Comparison of ENCODE assay signal across 16 cellular contexts in the genomic region with DNA sequence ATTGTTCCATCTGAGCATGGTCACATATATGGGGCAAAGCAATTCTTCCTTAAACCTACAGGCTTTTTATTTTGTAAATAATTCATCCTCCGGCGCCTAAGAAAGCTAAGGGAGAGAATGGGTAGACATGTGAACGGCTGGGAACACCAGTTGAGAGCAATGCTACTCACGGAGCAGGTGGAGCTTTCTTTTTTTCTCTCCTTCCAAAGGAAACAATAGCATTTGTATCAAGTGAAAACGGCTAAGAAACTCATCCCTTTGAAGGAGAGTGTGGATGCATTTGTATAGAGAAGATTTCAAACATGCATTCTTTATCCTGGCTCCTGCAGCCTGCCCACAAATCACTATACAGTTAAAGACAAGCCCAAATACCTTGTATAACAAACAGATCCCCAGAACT.
DNase-seq lines count a peak whose midpoint lies in the region; ATAC-seq and TF ChIP-seq lines count a peak whose summit lies in the region.
"Had no signal": no experiment of that assay in that cellular context is flagged by ENCODE, and none has a peak within 500 bp of the region (broad histone marks: within the 10 kb centered on the region; RNA-seq: fewer than 3 reads in every experiment).

No MANE protein-coding gene starts in this region.

- H3K27ac ChIP-seq in H9 (ENCODE audit: insufficient read length, low read depth, low read length) (peak overlapping the region; percentile 30), mesenchymal stem cell (ENCODE audit: low read length, poor library complexity, severe bottlenecking) (no peak overlapping the region)
- H3K27ac ChIP-seq: PC-9 had no signal

- H3K9me3 ChIP-seq in H9 (ENCODE audit: control insufficient read depth, low read depth, low read length) (no peaks in the 10 kb centered on the region), mesenchymal stem cell (ENCODE audit: control insufficient read depth, low read length) (no peaks in the 10 kb centered on the region)
- H3K9me3 ChIP-seq: MG63 had no signal

- no peak overlapping the region for H3T11ph ChIP-seq in H9 (ENCODE audit: low read length)

- no peak for TF ChIP-seq CTCF in H9 (conservative IDR thresholded peaks at IDR 0.05)
- no peak for TF ChIP-seq CTCF in brain (conservative IDR thresholded peaks at IDR 0.05)

- no peak for ATAC-seq in HG03439 (IDR thresholded peaks at IDR 0.05; ENCODE audit: unreplicated experiment)
- ATAC-seq: HCT116 had no signal

- DNase-seq in H9, result no peak
- peak; percentile 20 for DNase-seq in iPS-NIHi11 (ENCODE audit: low spot score)
- DNase-seq in retina, result peak; percentile 53
- no peak for DNase-seq in stimulated activated CD4-positive, alpha-beta T cell treated with anti-CD3 and anti-CD28 coated beads, Interleukin-4, amount 100 ng/mL, for 24 hours
- no peak for DNase-seq in mesenchymal stem cell
- DNase-seq in superior temporal gyrus (ENCODE audit: extremely low spot score), result no peak
- DNase-seq: DMS 273 treated with DMSO at 0.1 percent for 48 hours, MG63, NCI-H1105, NCI-H1694 treated with DMSO at 0.1 percent for 48 hours, NCI-H446, NCI-H748 treated with DMSO at 0.1 percent for 48 hours, PC-9 had no signal

- no peaks in the 10 kb centered on the region for H3K23me2 ChIP-seq in H9 (ENCODE audit: insufficient read length, low read depth, low read length, poor library complexity, severe bottlenecking)

- peaks cover 22% of the 10 kb centered on the region; the same call in 1 of the 2 replicates for H3K4me1 ChIP-seq in H9 (ENCODE audit: insufficient read depth, low read length)
- peaks cover 5% of the 10 kb centered on the region for H3K4me1 ChIP-seq in mesenchymal stem cell (ENCODE audit: control insufficient read depth, insufficient read depth, low read depth, low read length)

- H3K18ac ChIP-seq in H9 (ENCODE audit: insufficient read length, low read depth, low read length) (no peak overlapping the region), mesenchymal stem cell (ENCODE audit: low read depth in 1 of 2, low read length in 2 of 2) (no peak overlapping the region)

- H2BK12ac ChIP-seq in H9 (ENCODE audit: insufficient read length, low read depth, low read length) (no peak overlapping the region), mesenchymal stem cell (ENCODE audit: low read length in 2 of 2) (no peak overlapping the region)

- H3K9ac ChIP-seq in H9 (ENCODE audit: extremely low read depth, insufficient read length, low read length) (no peak overlapping the region), mesenchymal stem cell (ENCODE audit: low read length) (no peak overlapping the region)

- H3K14ac ChIP-seq in H9 (ENCODE audit: insufficient read depth, low read length) (no peak overlapping the region), mesenchymal stem cell (ENCODE audit: low read length in 2 of 2) (no peak overlapping the region)

- H4K8ac ChIP-seq in H9 (replicated peaks; ENCODE audit: insufficient read length, low read depth, low read length) (no peak overlapping the region), mesenchymal stem cell (ENCODE audit: low read length) (no peak overlapping the region)

- H2BK15ac ChIP-seq in H9 (ENCODE audit: low read depth, low read length), result no peak overlapping the region
- no peak overlapping the region for H2BK15ac ChIP-seq in mesenchymal stem cell (ENCODE audit: low read depth, poor library complexity, severe bottlenecking)

- no peak overlapping the region for H3K4ac ChIP-seq in H9 (ENCODE audit: low read depth, low read length)
- H3K4ac ChIP-seq in mesenchymal stem cell (ENCODE audit: low read depth in 1 of 2, low read length in 2 of 2), result no peak overlapping the region

- peaks cover 5 to 10% (median 6%) of the 10 kb centered on the region in 3 experiments for H3K36me3 Mint-ChIP-seq in H9 (ENCODE audit: insufficient read depth in 1 of 3, low read depth in 3 of 3)
- peaks cover 12% of the 10 kb centered on the region for H3K36me3 Mint-ChIP-seq in brain

- H3K4me3 Mint-ChIP-seq in H9, result peak overlapping the region; percentile 43 to 68
- peak overlapping the region; percentile 70 to 88 (median 81) for H3K4me3 Mint-ChIP-seq in brain

- H3K27ac Mint-ChIP-seq in H9 (peak overlapping the region; percentile 77 to 98 (median 85)), brain (peak overlapping the region in 4 of 5 experiments; percentile 68 to 88 (median 82))

- no peak overlapping the region for H2BK5ac ChIP-seq in H9 (ENCODE audit: insufficient read length, low read length)
- H2BK5ac ChIP-seq in mesenchymal stem cell (ENCODE audit: low read depth, low read length, poor library complexity, severe bottlenecking), result no peak overlapping the region

- H4K20me1 ChIP-seq in H9 (ENCODE audit: control insufficient read depth, insufficient read depth, insufficient read length), result no peaks in the 10 kb centered on the region

- H4K91ac ChIP-seq in H9 (ENCODE audit: insufficient read length, low read depth, low read length), result no peak overlapping the region
- no peak overlapping the region for H4K91ac ChIP-seq in mesenchymal stem cell (ENCODE audit: low read length)

- H3K9me3 Mint-ChIP-seq in H9 (no peaks in the 10 kb centered on the region), brain (no peaks in the 10 kb centered on the region)

- H3K79me1 ChIP-seq in H9 (ENCODE audit: insufficient read depth, low read depth, low read length, poor library complexity, severe bottlenecking) (no peaks in the 10 kb centered on the region), mesenchymal stem cell (replicated peaks; ENCODE audit: low read length, poor library complexity, severe bottlenecking) (no peaks in the 10 kb centered on the region)

- H2BK120ac ChIP-seq in H9 (ENCODE audit: low read depth, low read length, poor library complexity, severe bottlenecking) (no peak overlapping the region), mesenchymal stem cell (ENCODE audit: low read depth, low read length) (no peak overlapping the region)

- H3K4me1 Mint-ChIP-seq in H9 (peaks cover 55 to 68% of the 10 kb centered on the region in 2 experiments), brain (peaks cover 54% of the 10 kb centered on the region)

- no peak overlapping the region for H2AK5ac ChIP-seq in H9 (ENCODE audit: insufficient read length, low read length)
- H2AK5ac ChIP-seq in mesenchymal stem cell (ENCODE audit: low read length, severe bottlenecking), result no peak overlapping the region

- H3K23ac ChIP-seq in H9 (ENCODE audit: insufficient read length, low read depth, low read length) (no peak overlapping the region), mesenchymal stem cell (ENCODE audit: low read length in 2 of 2) (no peak overlapping the region)

- H3K4me3 ChIP-seq in mesenchymal stem cell (ENCODE audit: insufficient read depth in 1 of 2, low read depth in 1 of 2, low read length in 2 of 2), result no peak overlapping the region
- H3K4me3 ChIP-seq: MG63, PC-9 had no signal

- H3K4me2 ChIP-seq in H9 (ENCODE audit: insufficient read depth, insufficient read length, low read length), result peak overlapping the region; percentile 60
- H3K4me2 ChIP-seq in mesenchymal stem cell (ENCODE audit: low read length, poor library complexity, severe bottlenecking), result no peak overlapping the region
- H3K4me2 ChIP-seq: PC-9 had no signal

- H3K27me3 Mint-ChIP-seq in H9 (ENCODE audit: low read depth) (no peaks in the 10 kb centered on the region), brain (no peaks in the 10 kb centered on the region)

- H4K5ac ChIP-seq in H9 (ENCODE audit: insufficient read length, low read depth, low read length), result no peak overlapping the region

- H3K36me3 ChIP-seq in mesenchymal stem cell (ENCODE audit: control insufficient read depth in 1 of 2, insufficient read depth in 2 of 2, low read depth in 1 of 2, low read length in 2 of 2), result no peaks in the 10 kb centered on the region
- H3K36me3 ChIP-seq: MG63 had no signal

- H3K27me3 ChIP-seq in H9 (ENCODE audit: insufficient read depth, low read length), result no peaks in the 10 kb centered on the region
- no peaks in the 10 kb centered on the region for H3K27me3 ChIP-seq in mesenchymal stem cell (ENCODE audit: control insufficient read depth in 1 of 2, insufficient read depth in 1 of 2, low read length in 2 of 2)
- H3K27me3 ChIP-seq: MG63 had no signal

- no CpG with 5 or more reads among the region's 5 CpGs for WGBS in H9 (ENCODE audit: extremely low coverage, insufficient read length, low lambda C conversion rate)
- 77% methylated on average over 5 of the region's 5 CpGs for WGBS in mesenchymal stem cell

- no peak overlapping the region for H2BK20ac ChIP-seq in H9 (ENCODE audit: low read depth, low read length, poor library complexity, severe bottlenecking)

- no peak overlapping the region for H2AFZ ChIP-seq in H9 (ENCODE audit: low read length)
- H2AFZ ChIP-seq in mesenchymal stem cell (ENCODE audit: low read depth, low read length), result no peak overlapping the region
- H2AFZ ChIP-seq: PC-9 had no signal

- no peak overlapping the region for H3K56ac ChIP-seq in H9 (ENCODE audit: insufficient read length, low read depth, low read length)

- no peaks in the 10 kb centered on the region for H3K79me2 ChIP-seq in H9 (ENCODE audit: insufficient read depth, low read length)

Comparison
In these comparisons a context has a peak if more than half of its experiments do, and no peak if none do; other contexts are left out.
1. DNase-seq: peak in iPS-NIHi11 (single experiment) and retina (single experiment); none in H9 (single experiment), stimulated activated CD4-positive, alpha-beta T cell treated with anti-CD3 and anti-CD28 coated beads, Interleukin-4, amount 100 ng/mL, for 24 hours (single experiment), mesenchymal stem cell (single experiment) and superior temporal gyrus (single experiment).